ENCODE assay signal across 3 cellular contexts in the genomic region with DNA sequence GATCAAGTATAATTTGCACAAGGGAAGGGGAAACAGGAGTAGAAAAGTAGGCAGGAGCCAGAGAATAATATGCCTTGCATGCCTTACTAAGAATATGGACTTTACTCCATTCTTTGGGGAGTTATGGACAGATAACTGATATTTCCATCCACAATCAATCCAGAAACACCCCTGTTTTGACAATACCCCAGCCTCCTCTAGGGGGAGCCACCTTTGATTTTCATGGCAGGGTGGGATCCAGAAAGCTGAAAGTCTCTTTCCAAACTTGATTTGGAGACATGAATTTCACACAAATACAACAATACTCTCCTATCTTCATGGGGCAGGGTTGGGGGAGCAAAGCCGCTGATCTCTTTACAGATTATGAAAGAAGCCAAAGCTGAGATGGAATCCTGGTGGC.
TF ChIP-seq lines count a peak whose summit lies in the region.

No MANE protein-coding gene starts in this region.

TF ChIP-seq in SK-N-SH, 30 proteins besides CTCF, POLR2A, EP300 and RAD21:
- no peak for TF ChIP-seq SIN3A (IDR thresholded peaks at IDR 0.05; ENCODE audit: borderline replicate concordance, low read depth, low read length)
- no peak for TF ChIP-seq RFX5 (IDR thresholded peaks at IDR 0.05; ENCODE audit: low read length)
- no peak for TF ChIP-seq FOXM1 (IDR thresholded peaks at IDR 0.05; ENCODE audit: low read depth)

TF ChIP-seq in SK-N-SH treated with all-trans-retinoic acid at 6 μM for 48 hours, 23 proteins besides CTCF, POLR2A, EP300 and RAD21:
- TF ChIP-seq CSDC2 (CRISPR knock-in tag; IDR thresholded peaks at IDR 0.05): no peak
- no peak for TF ChIP-seq ZNF565 (CRISPR knock-in tag; conservative IDR thresholded peaks at IDR 0.05; ENCODE audit: low read depth)
- TF ChIP-seq, protein P1, sequence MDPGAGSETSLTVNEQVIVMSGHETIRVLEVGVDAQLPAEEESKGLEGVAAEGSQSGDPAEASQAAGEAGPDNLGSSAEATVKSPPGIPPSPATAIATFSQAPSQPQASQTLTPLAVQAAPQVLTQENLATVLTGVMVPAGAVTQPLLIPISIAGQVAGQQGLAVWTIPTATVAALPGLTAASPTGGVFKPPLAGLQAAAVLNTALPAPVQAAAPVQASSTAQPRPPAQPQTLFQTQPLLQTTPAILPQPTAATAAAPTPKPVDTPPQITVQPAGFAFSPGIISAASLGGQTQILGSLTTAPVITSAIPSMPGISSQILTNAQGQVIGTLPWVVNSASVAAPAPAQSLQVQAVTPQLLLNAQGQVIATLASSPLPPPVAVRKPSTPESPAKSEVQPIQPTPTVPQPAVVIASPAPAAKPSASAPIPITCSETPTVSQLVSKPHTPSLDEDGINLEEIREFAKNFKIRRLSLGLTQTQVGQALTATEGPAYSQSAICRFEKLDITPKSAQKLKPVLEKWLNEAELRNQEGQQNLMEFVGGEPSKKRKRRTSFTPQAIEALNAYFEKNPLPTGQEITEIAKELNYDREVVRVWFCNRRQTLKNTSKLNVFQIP (CRISPR knock-in tag; IDR thresholded peaks at IDR 0.05; ENCODE audit: borderline replicate concordance, low read depth): no peak
- TF ChIP-seq ZNF70 (CRISPR knock-in tag; IDR thresholded peaks at IDR 0.05): no peak
- no peak for TF ChIP-seq ZFP30 (CRISPR knock-in tag; IDR thresholded peaks at IDR 0.05)
- no peak for TF ChIP-seq ARNTL (CRISPR knock-in tag; IDR thresholded peaks at IDR 0.05; ENCODE audit: borderline replicate concordance, low read depth)
- no peak for TF ChIP-seq ZNF8 (CRISPR knock-in tag; IDR thresholded peaks at IDR 0.05)

TF ChIP-seq in H1, 55 proteins besides CTCF, POLR2A, EP300 and RAD21:
- TF ChIP-seq JUN (IDR thresholded peaks at IDR 0.05; ENCODE audit: low read depth, low read length) (no peak), BRCA1 (IDR thresholded peaks at IDR 0.05; ENCODE audit: low read depth, low read length) (no peak), CTBP2 (IDR thresholded peaks at IDR 0.05; ENCODE audit: borderline replicate concordance, insufficient read depth, insufficient read length, low read length) (no peak), NRF1 (IDR thresholded peaks at IDR 0.05; ENCODE audit: low read depth, low read length) (no peak), CREB1 (IDR thresholded peaks at IDR 0.05) (no peak), RXRA (IDR thresholded peaks at IDR 0.05; ENCODE audit: insufficient read depth, low read depth, low read length) (no peak), HDAC2 (IDR thresholded peaks at IDR 0.05; ENCODE audit: borderline replicate concordance in 1 of 2, low read depth in 2 of 2, low read length in 2 of 2) (no peak), HDAC6 (IDR thresholded peaks at IDR 0.05; ENCODE audit: low read depth, low read length) (no peak), SAP30 (IDR thresholded peaks at IDR 0.05; ENCODE audit: insufficient read depth, insufficient replicate concordance, low read length) (no peak), EZH2 (IDR thresholded peaks at IDR 0.05; ENCODE audit: low read depth, low read length, severe bottlenecking) (no peak), SUZ12 (IDR thresholded peaks at IDR 0.05; ENCODE audit: low read length) (no peak), NANOG (IDR thresholded peaks at IDR 0.05; ENCODE audit: insufficient read depth, low read depth, low read length, poor library complexity, severe bottlenecking) (no peak), SP2 (IDR thresholded peaks at IDR 0.05; ENCODE audit: low read length) (no peak), FOSL1 (IDR thresholded peaks at IDR 0.05; ENCODE audit: insufficient read depth, low read depth, low read length) (no peak)
- TF ChIP-seq, protein P2, sequence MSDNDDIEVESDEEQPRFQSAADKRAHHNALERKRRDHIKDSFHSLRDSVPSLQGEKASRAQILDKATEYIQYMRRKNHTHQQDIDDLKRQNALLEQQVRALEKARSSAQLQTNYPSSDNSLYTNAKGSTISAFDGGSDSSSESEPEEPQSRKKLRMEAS (IDR thresholded peaks at IDR 0.05): no peak
- TF ChIP-seq, protein P3, sequence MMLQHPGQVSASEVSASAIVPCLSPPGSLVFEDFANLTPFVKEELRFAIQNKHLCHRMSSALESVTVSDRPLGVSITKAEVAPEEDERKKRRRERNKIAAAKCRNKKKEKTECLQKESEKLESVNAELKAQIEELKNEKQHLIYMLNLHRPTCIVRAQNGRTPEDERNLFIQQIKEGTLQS (IDR thresholded peaks at IDR 0.05; ENCODE audit: insufficient read depth, low read depth, low read length): no peak
